ENCODE assay signal across 7 cellular contexts in genomic region chr9:134434896-134435506, GRCh38.
DNase-seq lines count a peak whose midpoint lies in the region; ATAC-seq and TF ChIP-seq lines count a peak whose summit lies in the region.

No MANE protein-coding gene starts in this region.

- no peaks in the 10 kb centered on the region for H3K9me3 Mint-ChIP-seq in osteocyte (ENCODE audit: unreplicated experiment)

- no peaks in the 10 kb centered on the region for H3K27me3 ChIP-seq in foreskin keratinocyte

- H3K4me1 Mint-ChIP-seq in osteocyte (ENCODE audit: unreplicated experiment), result peaks cover 56% of the 10 kb centered on the region

- peak overlapping the region; percentile 87 for H3K27ac Mint-ChIP-seq in osteocyte (ENCODE audit: unreplicated experiment)

- peaks cover 18% of the 10 kb centered on the region for H3K36me3 Mint-ChIP-seq in osteocyte (ENCODE audit: unreplicated experiment)

- no peaks in the 10 kb centered on the region for H3K4me1 ChIP-seq in foreskin keratinocyte

- no peak overlapping the region for H3K4me3 Mint-ChIP-seq in osteocyte (ENCODE audit: unreplicated experiment)

- peak; percentile 87 for ATAC-seq in SK-N-SH treated with all-trans-retinoic acid at 6 μM for 48 hours
- ATAC-seq in foreskin keratinocyte, result peak; percentile 42
- no peak for ATAC-seq in HG02852 (IDR thresholded peaks at IDR 0.05; ENCODE audit: unreplicated experiment)

- TF ChIP-seq CTCF in foreskin keratinocyte (conservative IDR thresholded peaks at IDR 0.05) (no peak), osteocyte (IDR thresholded peaks at IDR 0.05) (no peak)

- no peaks in the 10 kb centered on the region for H3K27me3 Mint-ChIP-seq in osteocyte (ENCODE audit: unreplicated experiment)

- DNase-seq in HUDEP-2 (lab: John Stamatoyannopoulos, UW; ENCODE audit: unreplicated experiment in 76 of 76) (peak in 73 of 76 experiments; percentile 14 to 85 (median 65)), foreskin keratinocyte (peak; percentile 44 to 63), osteocyte (ENCODE audit: extremely low spot score, unreplicated experiment) (peak; percentile 96), islet precursor cell (no peak)
- DNase-seq in effector CD4-positive, alpha-beta T cell, result no peak

- no peak overlapping the region for H3K27ac ChIP-seq in foreskin keratinocyte

TF ChIP-seq in SK-N-SH treated with all-trans-retinoic acid at 6 μM for 48 hours, 23 proteins besides CTCF, POLR2A, EP300 and RAD21:
- TF ChIP-seq CSRNP3 (CRISPR knock-in tag; IDR thresholded peaks at IDR 0.05), result no peak
- peak; percentile 60; the same call in 1 of the 2 replicates for TF ChIP-seq TCF4 (CRISPR knock-in tag; IDR thresholded peaks at IDR 0.05; ENCODE audit: borderline replicate concordance)

Comparison
In these comparisons a context has a peak if more than half of its experiments do, and no peak if none do; other contexts are left out.
1. DNase-seq: peak in HUDEP-2 (73 of 76), foreskin keratinocyte (2 of 2) and osteocyte (single experiment); none in effector CD4-positive, alpha-beta T cell (single experiment) and islet precursor cell (single experiment).